8 cellular contexts compared by ENCODE assay signal in genomic region chr19:35269425-35270117, GRCh38. TPM values are rescaled to one million over a fixed set of nuclear protein-coding genes. Genes with fewer than 3 reads are reported as not detected.
A peak's percentile ranks its signal among the peaks of the same experiment; 100 is the strongest.
DNase-seq lines count a peak whose midpoint lies in the region; ATAC-seq and TF ChIP-seq lines count a peak whose summit lies in the region.

No MANE protein-coding gene starts in this region.

- peaks cover 21% of the 10 kb centered on the region for H4K20me1 ChIP-seq in osteoblast (ENCODE audit: insufficient read depth, low read length)

- H3K4me2 ChIP-seq in osteoblast (ENCODE audit: insufficient read depth, low read length), result peak overlapping the region; percentile 77

- H3K4me3 ChIP-seq in osteoblast (ENCODE audit: insufficient read depth, low read length) (peak overlapping the region; percentile 78), thoracic aorta (peak overlapping the region; percentile 81)

- CTCF ChIA-PET in activated naive CD4-positive, alpha-beta T cell treated with anti-CD3 and anti-CD28 coated beads, Interleukin-2, amount 10 ng/mL, durations not matched to agents 7 days and 5 days (lab: Charles Lee), result interaction anchor here (1.9 kb wide), 1 partner anchor 128 kb away, joined by 8 read pairs; no protein-coding TSS in a partner anchor

- peaks cover 6% of the 10 kb centered on the region for H3K4me1 ChIP-seq in osteoblast (ENCODE audit: insufficient read depth, low read length)
- H3K4me1 ChIP-seq in thoracic aorta (ENCODE audit: control insufficient read depth in 1 of 2, low read depth in 2 of 2), result peaks cover 21 to 33% of the 10 kb centered on the region in 2 donors

- peaks cover 26% of the 10 kb centered on the region for H3K36me3 ChIP-seq in osteoblast (ENCODE audit: insufficient read depth, low read length)
- peaks cover 30% of the 10 kb centered on the region for H3K36me3 ChIP-seq in thoracic aorta

- H3K27ac Mint-ChIP-seq in activated naive CD4-positive, alpha-beta T cell treated with anti-CD3 and anti-CD28 coated beads, Interleukin-2, amount 10 ng/mL, durations not matched to agents 7 days and 5 days, result peak overlapping the region; percentile 84

- H3K9me3 ChIP-seq in osteoblast (ENCODE audit: low read depth, low read length), result no peaks in the 10 kb centered on the region
- H3K9me3 ChIP-seq in thoracic aorta, result no peaks in the 10 kb centered on the region

- H3K27me3 ChIP-seq in osteoblast (ENCODE audit: insufficient read depth, low read length), result no peaks in the 10 kb centered on the region
- H3K27me3 ChIP-seq in thoracic aorta (replicated peaks; ENCODE audit: insufficient read depth), result no peaks in the 10 kb centered on the region

- peaks cover 50% of the 10 kb centered on the region for H3K36me3 Mint-ChIP-seq in activated naive CD4-positive, alpha-beta T cell treated with anti-CD3 and anti-CD28 coated beads, Interleukin-2, amount 10 ng/mL, durations not matched to agents 7 days and 5 days

- ATAC-seq in GM21825 (IDR thresholded peaks at IDR 0.05; ENCODE audit: unreplicated experiment), result peak; percentile 43
- no peak for ATAC-seq in thoracic aorta (ENCODE audit: insufficient number of reproducible peaks, low FRiP score, low read depth)

- DNase-seq in Daoy (ENCODE audit: low read depth) (peak; percentile 91), LHCN-M2 (ENCODE audit: low read depth) (peak; percentile 78), SK-MEL-5 (ENCODE audit: low read depth, low spot score) (peak; percentile 71), glomerular endothelial cell (ENCODE audit: extremely low read depth, low read depth, low spot score) (peak; percentile 14), osteoblast (ENCODE audit: insufficient read length, low spot score, missing footprints) (peak; percentile 98), thoracic aorta (ENCODE audit: low spot score) (no peak)
- peak; percentile 83 for DNase-seq in activated naive CD4-positive, alpha-beta T cell treated with anti-CD3 and anti-CD28 coated beads, Interleukin-2, amount 10 ng/mL, durations not matched to agents 7 days and 5 days

- H2AFZ ChIP-seq in osteoblast (ENCODE audit: low read length), result peak overlapping the region; percentile 81

- in situ Hi-C loops in SK-MEL-5 (cut with HindIII; ENCODE audit: low pct_unique_long_range_greater_than_20kb, low sequenced_read_pairs), result no loop called here

- TF ChIP-seq CTCF in osteoblast (IDR thresholded peaks at IDR 0.05; ENCODE audit: extremely low read depth, low read depth, low read length) (peak; percentile 33), thoracic aorta (IDR thresholded peaks at IDR 0.05) (peak; percentile 77)

- no peaks in the 10 kb centered on the region for H3K9me3 Mint-ChIP-seq in activated naive CD4-positive, alpha-beta T cell treated with anti-CD3 and anti-CD28 coated beads, Interleukin-2, amount 10 ng/mL, durations not matched to agents 7 days and 5 days

- H3K27ac ChIP-seq in osteoblast (ENCODE audit: low read depth, low read length), result no peak overlapping the region
- peak overlapping the region; percentile 77 for H3K27ac ChIP-seq in thoracic aorta

- H3K4me1 Mint-ChIP-seq in activated naive CD4-positive, alpha-beta T cell treated with anti-CD3 and anti-CD28 coated beads, Interleukin-2, amount 10 ng/mL, durations not matched to agents 7 days and 5 days, result peaks cover 42% of the 10 kb centered on the region

- H3K4me3 Mint-ChIP-seq in activated naive CD4-positive, alpha-beta T cell treated with anti-CD3 and anti-CD28 coated beads, Interleukin-2, amount 10 ng/mL, durations not matched to agents 7 days and 5 days, result peak overlapping the region; percentile 70

- H3K79me2 ChIP-seq in osteoblast (ENCODE audit: insufficient read depth, low read length), result peaks cover 12% of the 10 kb centered on the region

- H3K27me3 Mint-ChIP-seq in activated naive CD4-positive, alpha-beta T cell treated with anti-CD3 and anti-CD28 coated beads, Interleukin-2, amount 10 ng/mL, durations not matched to agents 7 days and 5 days, result no peaks in the 10 kb centered on the region

RNA-seq across cellular contexts. Expression of gene USF2, which starts 0.8 kb away (rescaled TPM):
- 57.8 and 66.1 TPM in 2 replicates for total RNA-seq in Daoy (2014; rRNA removed; shearing (Covaris generic))
- total RNA-seq in LHCN-M2 (2014; rRNA removed) (82.3 and 86.1 TPM in 2 replicates), glomerular endothelial cell (73.1 and 80.6 TPM in 2 replicates), osteoblast (66.2 and 74.0 TPM in 2 replicates), thoracic aorta (100 to 1,000 TPM in 1 of 2 donors, 10 to 100 TPM in 1; 90.4 to 143 TPM)
- 103 TPM for polyA plus RNA-seq in LHCN-M2 (2012)
- 78.1 and 82.7 TPM in 2 replicates for total RNA-seq in SK-MEL-5 (2014; rRNA removed; shearing (Covaris generic))
- 173 and 203 TPM in 2 replicates for polyA plus RNA-seq in SK-MEL-5 (2015; cell fraction: cytosol; rRNA removed)
- polyA plus RNA-seq in SK-MEL-5 (2015; cell fraction: nucleus; rRNA removed), result 130 TPM in 2 replicates

RNA-seq across cellular contexts. Expression of gene HAMP, which starts 12.8 kb away (rescaled TPM):
- total RNA-seq in Daoy (2014; rRNA removed; shearing (Covaris generic)), result not detected in 2 replicates
- total RNA-seq in LHCN-M2 (2014; rRNA removed), result not detected in 2 replicates
- polyA plus RNA-seq in LHCN-M2 (2012), result not detected
- total RNA-seq in SK-MEL-5 (2014; rRNA removed; shearing (Covaris generic)), result not detected in 2 replicates
- not detected in 2 replicates for polyA plus RNA-seq in SK-MEL-5 (2015; cell fraction: cytosol; rRNA removed)
- not detected in 2 replicates for polyA plus RNA-seq in SK-MEL-5 (2015; cell fraction: nucleus; rRNA removed)
- total RNA-seq in glomerular endothelial cell, result 0.06 TPM in 1 of 2 replicates, not detected in the other
- total RNA-seq in osteoblast, result not detected in 2 replicates
- total RNA-seq in thoracic aorta, result under 1 TPM in 1 of 2 donors, not detected in 1; 0.28 TPM

RNA-seq across cellular contexts. Expression of gene LSR, which starts 20.8 kb away (rescaled TPM):
- total RNA-seq in Daoy (2014; rRNA removed; shearing (Covaris generic)), result 21.1 and 32.9 TPM in 2 replicates
- total RNA-seq in LHCN-M2 (2014; rRNA removed) (1.7 and 2.6 TPM in 2 replicates), glomerular endothelial cell (1.6 and 7.5 TPM in 2 replicates), osteoblast (0.29 and 0.36 TPM in 2 replicates), thoracic aorta (1 to 10 TPM; 7.6 to 9.3 TPM)
- polyA plus RNA-seq in LHCN-M2 (2012), result 3.5 TPM
- 0.98 and 1.2 TPM in 2 replicates for total RNA-seq in SK-MEL-5 (2014; rRNA removed; shearing (Covaris generic))
- 0.88 and 2.1 TPM in 2 replicates for polyA plus RNA-seq in SK-MEL-5 (2015; cell fraction: cytosol; rRNA removed)
- polyA plus RNA-seq in SK-MEL-5 (2015; cell fraction: nucleus; rRNA removed), result 1.3 TPM in 1 of 2 replicates, not detected in the other

RNA-seq across cellular contexts. Expression of gene MAG, which starts 22.4 kb away (rescaled TPM):
- not detected in 2 replicates for total RNA-seq in Daoy (2014; rRNA removed; shearing (Covaris generic))
- total RNA-seq in LHCN-M2 (2014; rRNA removed) (not detected in 2 replicates), glomerular endothelial cell (0.68 TPM in 1 of 2 replicates, not detected in the other), osteoblast (not detected in 2 replicates), thoracic aorta (1 to 10 TPM in 1 of 2 donors, not detected in 1; 2.8 TPM)
- polyA plus RNA-seq in LHCN-M2 (2012), result not detected
- not detected in 2 replicates for total RNA-seq in SK-MEL-5 (2014; rRNA removed; shearing (Covaris generic))
- polyA plus RNA-seq in SK-MEL-5 (2015; cell fraction: cytosol; rRNA removed), result 0.13 TPM in 1 of 2 replicates, not detected in the other
- polyA plus RNA-seq in SK-MEL-5 (2015; cell fraction: nucleus; rRNA removed), result not detected in 2 replicates

RNA-seq across cellular contexts. Expression of gene FAM187B, which starts 41.0 kb away (rescaled TPM):
- not detected in 2 replicates for total RNA-seq in Daoy (2014; rRNA removed; shearing (Covaris generic))
- total RNA-seq in LHCN-M2 (2014; rRNA removed) (not detected in 2 replicates), glomerular endothelial cell (not detected in 2 replicates), osteoblast (not detected in 2 replicates), thoracic aorta (not detected)
- not detected for polyA plus RNA-seq in LHCN-M2 (2012)
- total RNA-seq in SK-MEL-5 (2014; rRNA removed; shearing (Covaris generic)), result not detected in 2 replicates
- not detected in 2 replicates for polyA plus RNA-seq in SK-MEL-5 (2015; cell fraction: cytosol; rRNA removed)
- not detected in 2 replicates for polyA plus RNA-seq in SK-MEL-5 (2015; cell fraction: nucleus; rRNA removed)
